ENCODE assay signal across 23 cellular contexts in the genomic region with DNA sequence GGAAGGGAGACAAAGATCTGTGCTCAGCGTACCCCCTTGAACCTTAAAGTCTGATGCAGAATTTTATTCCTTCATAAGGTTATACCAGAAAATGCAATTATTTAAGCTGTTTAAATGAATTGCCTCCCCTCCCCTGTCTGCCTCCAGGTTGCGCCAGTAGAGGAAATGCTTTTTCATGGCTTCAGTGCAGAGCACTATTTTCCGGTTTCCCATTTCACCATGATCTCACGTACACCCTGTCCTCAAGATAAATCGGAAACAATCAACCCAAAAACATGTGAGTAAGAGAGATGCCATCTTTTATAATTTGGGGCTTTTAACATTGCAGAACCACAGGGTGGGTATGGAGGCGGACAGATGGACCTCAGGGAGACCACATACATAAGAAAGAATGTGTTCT.
"Had no signal": no experiment of that assay in that cellular context is flagged by ENCODE, and none has a peak within 500 bp of the region (broad histone marks: within the 10 kb centered on the region; RNA-seq: fewer than 3 reads in every experiment).

No MANE protein-coding gene starts in this region.

- H3K4me3 Mint-ChIP-seq: dendritic cell treated with granulocyte-macrophage colony-stimulating factor and Interleukin-4, amounts not matched to agents 40 ng/mL and 50 ng/mL, for 4 days; effector memory CD8-positive, alpha-beta T cell; endodermal cell had no signal

- H3K36me3 ChIP-seq: colonic mucosa, gastrocnemius medialis had no signal

- H3K4me3 ChIP-seq: colonic mucosa, coronary artery, dorsolateral prefrontal cortex, esophagus muscularis mucosa, esophagus squamous epithelium, gastrocnemius medialis, gastroesophageal sphincter, heart right ventricle had no signal

- H3K9me3 Mint-ChIP-seq: dendritic cell treated with granulocyte-macrophage colony-stimulating factor and Interleukin-4, amounts not matched to agents 40 ng/mL and 50 ng/mL, for 4 days; effector memory CD8-positive, alpha-beta T cell; endodermal cell had no signal

- H3K27ac ChIP-seq: colonic mucosa, coronary artery, epithelial cell of prostate, esophagus muscularis mucosa, esophagus squamous epithelium, foreskin keratinocyte, gastroesophageal sphincter had no signal

- H3K4me1 Mint-ChIP-seq: endodermal cell had no signal

- DNase-seq: cerebellar nuclear complex; colonic mucosa; cortex of kidney; dorsolateral prefrontal cortex; effector CD4-positive, alpha-beta T cell; effector CD8-positive, alpha-beta T cell; effector memory CD4-positive, alpha-beta T cell; effector memory CD8-positive, alpha-beta T cell; endodermal cell; erythroblast; esophagus squamous epithelium; foreskin fibroblast; foreskin keratinocyte; foreskin melanocyte; gastrocnemius medialis; glutamatergic neuron; heart right ventricle had no signal

- H3K27me3 Mint-ChIP-seq: dendritic cell treated with granulocyte-macrophage colony-stimulating factor and Interleukin-4, amounts not matched to agents 40 ng/mL and 50 ng/mL, for 4 days; effector memory CD8-positive, alpha-beta T cell had no signal

- H3K27me3 ChIP-seq: colonic mucosa, dorsolateral prefrontal cortex, esophagus muscularis mucosa, esophagus squamous epithelium, foreskin keratinocyte, gastrocnemius medialis, gastroesophageal sphincter, heart right ventricle had no signal

- H3K9me3 ChIP-seq: colonic mucosa, esophagus muscularis mucosa, esophagus squamous epithelium, gastrocnemius medialis, gastroesophageal sphincter, heart right ventricle had no signal

- H3K4me1 ChIP-seq: colonic mucosa, foreskin keratinocyte had no signal

- H3K27ac Mint-ChIP-seq: dendritic cell treated with granulocyte-macrophage colony-stimulating factor and Interleukin-4, amounts not matched to agents 40 ng/mL and 50 ng/mL, for 4 days; effector memory CD8-positive, alpha-beta T cell; endodermal cell had no signal

- ATAC-seq: effector memory CD8-positive, alpha-beta T cell; esophagus mucosa; foreskin keratinocyte; gastrocnemius medialis; gastroesophageal sphincter had no signal
